In genomic region chr13:98450012-98450411, GRCh38 we compare ENCODE assay signal across 8 cellular contexts.
DNase-seq lines count a peak whose midpoint lies in the region; ATAC-seq and TF ChIP-seq lines count a peak whose summit lies in the region.
"Had no signal": no experiment of that assay in that cellular context is flagged by ENCODE, and none has a peak within 500 bp of the region (broad histone marks: within the 10 kb centered on the region; RNA-seq: fewer than 3 reads in every experiment).

No MANE protein-coding gene starts in this region.

- H3K27me3 ChIP-seq in CD8-positive, alpha-beta memory T cell (ENCODE audit: insufficient read depth, low read length, poor library complexity, severe bottlenecking), result no peaks in the 10 kb centered on the region
- H3K27me3 ChIP-seq in IMR-90 (ENCODE audit: control insufficient read depth, insufficient read depth, low read length) (no peaks in the 10 kb centered on the region), esophagus muscularis mucosa (no peaks in the 10 kb centered on the region)
- H3K27me3 ChIP-seq: left lung had no signal

- H3K4me3 ChIP-seq in CD8-positive, alpha-beta memory T cell (ENCODE audit: low read length), result no peak overlapping the region
- H3K4me3 ChIP-seq in IMR-90 (ENCODE audit: insufficient read depth, low read depth, low read length) (no peak overlapping the region), esophagus muscularis mucosa (no peak overlapping the region)
- H3K4me3 ChIP-seq: left lung had no signal

- H4K20me1 ChIP-seq in IMR-90 (ENCODE audit: insufficient read depth, low read length), result peaks cover 37% of the 10 kb centered on the region

- peaks cover 0 to 74% (median 16%) of the 10 kb centered on the region in 3 donors for H3K36me3 Mint-ChIP-seq in CD8-positive, alpha-beta memory T cell
- H3K36me3 Mint-ChIP-seq in progenitor cell of endocrine pancreas (ENCODE audit: insufficient read depth) (peaks cover 41% of the 10 kb centered on the region), natural killer cell (no peaks in the 10 kb centered on the region)

- H3K4me1 ChIP-seq in CD8-positive, alpha-beta memory T cell (ENCODE audit: insufficient read depth, low read length), result peaks cover 7% of the 10 kb centered on the region
- peaks cover 14% of the 10 kb centered on the region for H3K4me1 ChIP-seq in IMR-90 (ENCODE audit: control insufficient read depth, insufficient read depth, low read length)
- H3K4me1 ChIP-seq in esophagus muscularis mucosa, result peaks cover 63 to 82% (median 71%) of the 10 kb centered on the region in 4 donors

- no peak for TF ChIP-seq EP300 in esophagus muscularis mucosa (IDR thresholded peaks at IDR 0.05)

- H4K91ac ChIP-seq in IMR-90 (ENCODE audit: insufficient read depth, low read depth, low read length), result no peak overlapping the region

- H4K5ac ChIP-seq in IMR-90 (ENCODE audit: low read depth, low read length), result no peak overlapping the region

- no peak overlapping the region for H3K56ac ChIP-seq in IMR-90 (ENCODE audit: extremely low read depth, insufficient read depth, low read length)

- in situ Hi-C loops in IMR-90 (cut with MboI; ENCODE audit: low sequenced_read_pairs), result loop anchor here (10.0 kb wide), 1 partner anchor 385 kb away; no protein-coding TSS in a partner anchor

- peak overlapping the region; percentile 81; the same call in 1 of the 2 replicates for H3K23ac ChIP-seq in IMR-90 (ENCODE audit: low read depth, low read length)

- H3K9me3 ChIP-seq in CD8-positive, alpha-beta memory T cell (ENCODE audit: low read length), result no peaks in the 10 kb centered on the region
- H3K9me3 ChIP-seq in IMR-90 (ENCODE audit: control insufficient read depth, insufficient read depth, low read length) (no peaks in the 10 kb centered on the region), esophagus muscularis mucosa (no peaks in the 10 kb centered on the region)
- H3K9me3 ChIP-seq: left lung had no signal

- H2BK120ac ChIP-seq in IMR-90 (ENCODE audit: low read depth, low read length), result no peak overlapping the region

- peak overlapping the region in 6 of 8 donors; percentile 6 to 81 (median 54) for H3K27ac Mint-ChIP-seq in CD8-positive, alpha-beta memory T cell
- peak overlapping the region; percentile 93 for H3K27ac Mint-ChIP-seq in progenitor cell of endocrine pancreas
- no peak overlapping the region for H3K27ac Mint-ChIP-seq in natural killer cell

- POLR2A ChIA-PET in CD8-positive, alpha-beta memory T cell (lab: Charles Lee), result no interaction called here
- POLR2A ChIA-PET in IMR-90 (lab: Charles Lee; ENCODE audit: unreplicated experiment), result no interaction called here

- no CpG with 5 or more reads among the region's 1 CpG for whole genome bisulfite sequencing in IMR-90 (ENCODE audit: extremely low coverage in 2 of 2, insufficient read length in 1 of 2), 2 experiments
- 50% methylated on average over 1 of the region's 1 CpG for WGBS in esophagus muscularis mucosa

- CTCF ChIA-PET in CD8-positive, alpha-beta memory T cell (lab: Charles Lee), result interaction anchor here (4.0 kb wide), 1 partner anchor 202 kb away, joined by 24 read pairs; no protein-coding TSS in a partner anchor
- CTCF ChIA-PET in IMR-90 (lab: Yijun Ruan, JAX), result interaction anchor here (1.4 kb wide), 1 partner anchor 204 kb away, joined by 5 read pairs; no protein-coding TSS in a partner anchor

- H2BK20ac ChIP-seq in IMR-90 (ENCODE audit: low read depth, low read length), result no peak overlapping the region

- no peak overlapping the region for H2BK15ac ChIP-seq in IMR-90 (ENCODE audit: low read depth, low read length)

- no peak overlapping the region for H2AK5ac ChIP-seq in IMR-90 (ENCODE audit: low read depth, low read length)

- no peak overlapping the region for H3K4me2 ChIP-seq in IMR-90 (ENCODE audit: low read depth, low read length)

- H2AK9ac ChIP-seq in IMR-90 (replicated peaks; ENCODE audit: low read depth, low read length, poor library complexity), result no peak overlapping the region

- ATAC-seq in IMR-90 (ENCODE audit: low read depth) (no peak), natural killer cell (no peak), HG03571 (IDR thresholded peaks at IDR 0.05; ENCODE audit: unreplicated experiment) (no peak)
- ATAC-seq: left lung had no signal

- peaks cover 23 to 29% (median 28%) of the 10 kb centered on the region in 3 donors for H3K4me1 Mint-ChIP-seq in CD8-positive, alpha-beta memory T cell
- H3K4me1 Mint-ChIP-seq in progenitor cell of endocrine pancreas (ENCODE audit: low read depth), result peaks cover 25% of the 10 kb centered on the region
- peaks cover 18 to 21% of the 10 kb centered on the region in 2 donors for H3K4me1 Mint-ChIP-seq in natural killer cell

- no peak overlapping the region for H3K9ac ChIP-seq in IMR-90 (ENCODE audit: low read depth, low read length)

- dilution Hi-C loops in IMR-90 (cut with HindIII; ENCODE audit: low sequenced_read_pairs, unreplicated experiment), result loop anchor here (25.0 kb wide), 1 partner anchor 212 kb away; no protein-coding TSS in a partner anchor

- no TSS peak for BruUV-seq in IMR-90 (replicated peaks; lab: Mats Ljungman, UMichigan)

- no peak overlapping the region for H2BK5ac ChIP-seq in IMR-90 (ENCODE audit: low read depth, low read length, poor library complexity, severe bottlenecking)

- peak overlapping the region; percentile 65; the same call in 1 of the 2 replicates for H3K14ac ChIP-seq in IMR-90 (replicated peaks; ENCODE audit: low read depth, low read length)

- peaks cover 9 to 65% of the 10 kb centered on the region in 2 experiments; a peak in 3 of 4 replicates for H3K79me1 ChIP-seq in IMR-90 (ENCODE audit: low read depth in 1 of 2, low read length in 2 of 2)

- H2AFZ ChIP-seq in IMR-90 (replicated peaks; ENCODE audit: low read length, poor library complexity), result no peak overlapping the region

- DNase-seq in CD8-positive, alpha-beta memory T cell, result no peak
- peak; percentile 37 for DNase-seq in IMR-90
- no peak for DNase-seq in esophagus muscularis mucosa (ENCODE audit: extremely low spot score)
- DNase-seq in progenitor cell of endocrine pancreas (ENCODE audit: low spot score, unreplicated experiment), result no peak
- DNase-seq in natural killer cell, result no peak
- DNase-seq in dermis blood vessel endothelial cell, result no peak
- DNase-seq: left lung had no signal

- no peak overlapping the region for H3K18ac ChIP-seq in IMR-90 (ENCODE audit: low read depth, low read length)

- no peak overlapping the region for H4K8ac ChIP-seq in IMR-90 (ENCODE audit: low read depth in 2 of 2, low read length in 2 of 2)

- H3K36me3 ChIP-seq in CD8-positive, alpha-beta memory T cell (ENCODE audit: insufficient read depth, low read length), result peaks cover 10% of the 10 kb centered on the region
- H3K36me3 ChIP-seq in IMR-90 (ENCODE audit: control insufficient read depth, insufficient read depth, low read length), result peaks cover 51% of the 10 kb centered on the region
- H3K36me3 ChIP-seq in esophagus muscularis mucosa, result peaks cover 0 to 58% (median 41%) of the 10 kb centered on the region in 4 donors

- no peak overlapping the region for H3K27ac ChIP-seq in CD8-positive, alpha-beta memory T cell (ENCODE audit: low read depth, low read length)
- no peak overlapping the region; the same call in 1 of the 2 replicates for H3K27ac ChIP-seq in IMR-90 (ENCODE audit: insufficient read depth, low read length)
- H3K27ac ChIP-seq in esophagus muscularis mucosa (replicated peaks in 1 of 4), result peak overlapping the region; percentile 39 to 79 (median 78)
- H3K27ac ChIP-seq: left lung had no signal

- intact Hi-C loops in IMR-90 (cut with micrococcal nuclease), result no loop called here
- intact Hi-C loops in esophagus muscularis mucosa (cut with DNase I), result no loop called here
- intact Hi-C loops in natural killer cell (cut with micrococcal nuclease), result no loop called here

- TF ChIP-seq CTCF in IMR-90 (conservative IDR thresholded peaks at IDR 0.05; ENCODE audit: low read depth, low read length), result no peak
- TF ChIP-seq CTCF in esophagus muscularis mucosa (IDR thresholded peaks at IDR 0.05), result no peak
- no peak for TF ChIP-seq CTCF in progenitor cell of endocrine pancreas (IDR thresholded peaks at IDR 0.05; ENCODE audit: unreplicated experiment)
- no peak for TF ChIP-seq CTCF in natural killer cell (IDR thresholded peaks at IDR 0.05)

- no peak overlapping the region for H3K4me3 Mint-ChIP-seq in CD8-positive, alpha-beta memory T cell
- H3K4me3 Mint-ChIP-seq in progenitor cell of endocrine pancreas (ENCODE audit: low read depth) (no peak overlapping the region), natural killer cell (no peak overlapping the region)

- TF ChIP-seq POLR2A in IMR-90 (IDR thresholded peaks at IDR 0.05; ENCODE audit: low read depth, low read length) (no peak), esophagus muscularis mucosa (IDR thresholded peaks at IDR 0.05; ENCODE audit: low read depth) (no peak)

- no peaks in the 10 kb centered on the region for H3K27me3 Mint-ChIP-seq in CD8-positive, alpha-beta memory T cell
- no peaks in the 10 kb centered on the region for H3K27me3 Mint-ChIP-seq in progenitor cell of endocrine pancreas
- H3K27me3 Mint-ChIP-seq in natural killer cell (ENCODE audit: low read depth in 2 of 2), result no peaks in the 10 kb centered on the region

- no peak for TF ChIP-seq RAD21 in IMR-90 (IDR thresholded peaks at IDR 0.05; ENCODE audit: low read length)

- no peak overlapping the region for H3K4ac ChIP-seq in IMR-90 (ENCODE audit: low read depth, low read length)

- no peaks in the 10 kb centered on the region for H3K9me3 Mint-ChIP-seq in CD8-positive, alpha-beta memory T cell
- no peaks in the 10 kb centered on the region for H3K9me3 Mint-ChIP-seq in progenitor cell of endocrine pancreas (ENCODE audit: low read depth)
- no peaks in the 10 kb centered on the region for H3K9me3 Mint-ChIP-seq in natural killer cell

- H3K9me1 ChIP-seq in IMR-90 (ENCODE audit: insufficient read depth, low read length), result peaks cover 15% of the 10 kb centered on the region

TF ChIP-seq in IMR-90, 13 proteins besides CTCF, POLR2A, EP300 and RAD21 (continues in another document):
- TF ChIP-seq MAFK (IDR thresholded peaks at IDR 0.05; ENCODE audit: low read depth, low read length), result no peak
- no peak for TF ChIP-seq SMC3 (IDR thresholded peaks at IDR 0.05; ENCODE audit: low read depth, low read length)
- TF ChIP-seq, protein P1, sequence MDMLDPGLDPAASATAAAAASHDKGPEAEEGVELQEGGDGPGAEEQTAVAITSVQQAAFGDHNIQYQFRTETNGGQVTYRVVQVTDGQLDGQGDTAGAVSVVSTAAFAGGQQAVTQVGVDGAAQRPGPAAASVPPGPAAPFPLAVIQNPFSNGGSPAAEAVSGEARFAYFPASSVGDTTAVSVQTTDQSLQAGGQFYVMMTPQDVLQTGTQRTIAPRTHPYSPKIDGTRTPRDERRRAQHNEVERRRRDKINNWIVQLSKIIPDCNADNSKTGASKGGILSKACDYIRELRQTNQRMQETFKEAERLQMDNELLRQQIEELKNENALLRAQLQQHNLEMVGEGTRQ (IDR thresholded peaks at IDR 0.05; ENCODE audit: low read depth, low read length), result no peak
- no peak for TF ChIP-seq MXI1 (IDR thresholded peaks at IDR 0.05; ENCODE audit: borderline replicate concordance, low read depth, low read length)
- no peak for TF ChIP-seq RCOR1 (IDR thresholded peaks at IDR 0.05; ENCODE audit: insufficient replicate concordance, low read length)
- TF ChIP-seq CEBPB (IDR thresholded peaks at IDR 0.05; ENCODE audit: low read depth, low read length), result no peak
- no peak for TF ChIP-seq MAZ (IDR thresholded peaks at IDR 0.05; ENCODE audit: borderline replicate concordance, low read depth, low read length)

Comparison
In these comparisons a context has a peak if more than half of its experiments do, and no peak if none do; other contexts are left out.
1. H3K27ac ChIP-seq: peak in esophagus muscularis mucosa (4 of 4); none in CD8-positive, alpha-beta memory T cell (single experiment) and IMR-90 (single experiment).
2. H3K27ac Mint-ChIP-seq: peak in CD8-positive, alpha-beta memory T cell (6 of 8) and progenitor cell of endocrine pancreas (single experiment); none in natural killer cell (0 of 2).